ENCODE assay signal across 1 cellular context in the genomic region with DNA sequence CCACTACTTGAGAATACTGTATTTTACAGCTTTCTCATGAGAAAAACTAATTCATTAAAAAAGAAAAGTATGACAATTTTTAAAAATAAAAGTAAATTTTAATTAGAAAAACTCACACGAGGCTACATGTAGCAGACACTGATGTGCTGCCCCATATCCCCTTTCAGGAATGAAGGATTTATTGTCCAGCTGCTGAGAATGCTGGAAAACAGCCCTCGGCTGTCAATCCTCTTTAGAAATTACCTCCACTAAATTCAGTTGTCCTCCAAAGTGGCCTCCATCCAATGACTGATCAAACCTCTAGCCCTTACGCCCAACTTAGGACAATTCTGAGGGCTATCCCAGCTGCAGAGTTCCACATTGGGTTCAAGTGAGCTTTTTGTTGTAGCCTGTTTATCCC.
TF ChIP-seq lines count a peak whose summit lies in the region.

No MANE protein-coding gene starts in this region.

TF ChIP-seq in K562, 482 proteins besides CTCF, POLR2A, EP300 and RAD21:
- TF ChIP-seq, protein P1, sequence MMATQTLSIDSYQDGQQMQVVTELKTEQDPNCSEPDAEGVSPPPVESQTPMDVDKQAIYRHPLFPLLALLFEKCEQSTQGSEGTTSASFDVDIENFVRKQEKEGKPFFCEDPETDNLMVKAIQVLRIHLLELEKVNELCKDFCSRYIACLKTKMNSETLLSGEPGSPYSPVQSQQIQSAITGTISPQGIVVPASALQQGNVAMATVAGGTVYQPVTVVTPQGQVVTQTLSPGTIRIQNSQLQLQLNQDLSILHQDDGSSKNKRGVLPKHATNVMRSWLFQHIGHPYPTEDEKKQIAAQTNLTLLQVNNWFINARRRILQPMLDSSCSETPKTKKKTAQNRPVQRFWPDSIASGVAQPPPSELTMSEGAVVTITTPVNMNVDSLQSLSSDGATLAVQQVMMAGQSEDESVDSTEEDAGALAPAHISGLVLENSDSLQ (IDR thresholded peaks at IDR 0.05): 0 out of 2 replicates have a peak, but pooled peaks have one; percentile 16
- TF ChIP-seq ZFPM2 (CRISPR knock-in tag; IDR thresholded peaks at IDR 0.05): no peak
